28 cellular contexts compared by ENCODE assay signal in the genomic region with DNA sequence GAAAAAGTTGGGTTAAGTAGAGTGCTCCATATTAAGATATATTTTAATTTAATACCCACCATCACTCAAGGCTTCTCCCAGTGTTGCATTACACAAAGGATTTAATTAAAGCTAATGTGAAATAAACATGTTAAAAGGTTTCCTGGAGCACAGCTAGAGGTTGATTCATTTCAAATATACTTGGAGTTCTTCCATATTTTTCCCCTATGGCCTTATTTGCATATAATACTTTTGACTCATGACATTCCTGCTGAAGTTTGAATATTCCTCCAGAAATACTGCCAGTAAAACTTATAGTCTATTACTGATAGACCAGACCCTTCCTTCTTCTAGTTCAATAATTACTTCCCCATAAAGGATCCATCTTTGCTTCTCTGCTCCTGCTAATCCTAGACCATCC.
DNase-seq lines count a peak whose midpoint lies in the region; ATAC-seq, FAIRE-seq and TF ChIP-seq lines count a peak whose summit lies in the region.
"Had no signal": no experiment of that assay in that cellular context is flagged by ENCODE, and none has a peak within 500 bp of the region (broad histone marks: within the 10 kb centered on the region; RNA-seq: fewer than 3 reads in every experiment).

No MANE protein-coding gene starts in this region.

- H4K20me1 ChIP-seq in GM23248 (ENCODE audit: insufficient read depth) (no peaks in the 10 kb centered on the region), astrocyte (ENCODE audit: insufficient read depth, low read length) (no peaks in the 10 kb centered on the region)

- H3K27ac ChIP-seq in GM23248 (no peak overlapping the region), astrocyte (ENCODE audit: low read depth, low read length) (peak overlapping the region; percentile 4)
- H3K27ac ChIP-seq: KMS-11, lower lobe of right lung, spleen had no signal

- CTCF ChIA-PET in activated CD4-positive, alpha-beta memory T cell treated with anti-CD3 and anti-CD28 coated beads for 36 hours (lab: Charles Lee): interaction anchor here (0.6 kb wide), 1 partner anchor 1052 kb away, joined by 4 read pairs; no protein-coding TSS in a partner anchor

- no peak overlapping the region for H3K27ac Mint-ChIP-seq in astrocyte (ENCODE audit: unreplicated experiment)
- no peak overlapping the region for H3K27ac Mint-ChIP-seq in activated CD4-positive, alpha-beta memory T cell treated with anti-CD3 and anti-CD28 coated beads for 36 hours
- H3K27ac Mint-ChIP-seq: activated naive CD4-positive, alpha-beta T cell treated with anti-CD3 and anti-CD28 coated beads, Interleukin-2, amount 10 ng/mL, durations not matched to agents 7 days and 5 days; activated T-cell treated with anti-CD3 and anti-CD28 coated beads, Interleukin-2, amount 50 U/mL, for 72 hours; CD4-positive, alpha-beta memory T cell; effector memory CD8-positive, alpha-beta T cell; immature natural killer cell had no signal

- POLR2A ChIA-PET in activated CD4-positive, alpha-beta memory T cell treated with anti-CD3 and anti-CD28 coated beads for 36 hours (lab: Charles Lee): no interaction called here

- H3K27me3 ChIP-seq in GM23248 (replicated peaks; ENCODE audit: insufficient read depth): no peaks in the 10 kb centered on the region
- H3K27me3 ChIP-seq in astrocyte (ENCODE audit: insufficient read depth, low read length): no peaks in the 10 kb centered on the region
- H3K27me3 ChIP-seq: spleen had no signal

- in situ Hi-C loops in GM23248 (cut with MboI): loop anchor here (25.0 kb wide), 1 partner anchor 932 kb away; no protein-coding TSS in a partner anchor

- peaks cover 6% of the 10 kb centered on the region; the same call in 1 of the 2 replicates for H3F3A ChIP-seq in GM23248 (ENCODE audit: insufficient read depth)

- H2AFZ ChIP-seq in GM23248: no peak overlapping the region
- no peak overlapping the region for H2AFZ ChIP-seq in astrocyte (ENCODE audit: low read depth, low read length)

- H3K4me1 ChIP-seq in GM23248 (ENCODE audit: insufficient read depth): peaks cover 22% of the 10 kb centered on the region
- peaks cover 18% of the 10 kb centered on the region for H3K4me1 ChIP-seq in astrocyte (ENCODE audit: insufficient read depth, low read length)

- ATAC-seq in HG02623 (IDR thresholded peaks at IDR 0.05; ENCODE audit: unreplicated experiment): no peak
- ATAC-seq: activated T-cell treated with anti-CD3 and anti-CD28 coated beads, Interleukin-2, amount 50 U/mL, for 72 hours; effector memory CD8-positive, alpha-beta T cell; lower lobe of right lung had no signal

- no peak for TF ChIP-seq CTCF in astrocyte (IDR thresholded peaks at IDR 0.05; ENCODE audit: insufficient read depth, low read depth, low read length)

- H3K27me3 Mint-ChIP-seq in astrocyte (ENCODE audit: low read depth, unreplicated experiment): no peaks in the 10 kb centered on the region
- peaks cover 5% of the 10 kb centered on the region for H3K27me3 Mint-ChIP-seq in activated CD4-positive, alpha-beta memory T cell treated with anti-CD3 and anti-CD28 coated beads for 36 hours
- H3K27me3 Mint-ChIP-seq: activated naive CD4-positive, alpha-beta T cell treated with anti-CD3 and anti-CD28 coated beads, Interleukin-2, amount 10 ng/mL, durations not matched to agents 7 days and 5 days; effector memory CD8-positive, alpha-beta T cell had no signal

- H3K9me3 ChIP-seq in GM23248 (ENCODE audit: low read depth) (no peaks in the 10 kb centered on the region), astrocyte (ENCODE audit: insufficient read depth, low read depth, low read length) (no peaks in the 10 kb centered on the region)
- H3K9me3 ChIP-seq: lower lobe of right lung, spleen had no signal

- DNase-seq in GM23248 (peak; percentile 64), astrocyte (ENCODE audit: low read depth) (peak; percentile 64), fibroblast of peridontal ligament (ENCODE audit: extremely low read depth) (peak; percentile 65), non-pigmented ciliary epithelial cell (ENCODE audit: low read depth) (peak; percentile 31), anterior cingulate cortex (lab: John Stamatoyannopoulos, UW) (no peak), NCI-H524 (lab: John Stamatoyannopoulos, UW) (no peak)
- no peak for DNase-seq in activated CD4-positive, alpha-beta memory T cell treated with anti-CD3 and anti-CD28 coated beads for 36 hours
- DNase-seq: activated naive CD4-positive, alpha-beta T cell treated with anti-CD3 and anti-CD28 coated beads, Interleukin-2, amount 10 ng/mL, durations not matched to agents 7 days and 5 days; activated T-cell treated with anti-CD3 and anti-CD28 coated beads, Interleukin-2, amount 50 U/mL, for 72 hours; aorta; CD4-positive, alpha-beta memory T cell; cerebellar nuclear complex; DMS 273 treated with DMSO at 0.1 percent for 48 hours; effector memory CD8-positive, alpha-beta T cell; immature natural killer cell; lower lobe of right lung; NCI-H1048; NCI-H2029; NCI-H2227 treated with DMSO at 0.1 percent for 48 hours; OCI-M1; Right ventricle myocardium superior; spleen; stimulated activated CD4-positive, alpha-beta T cell treated with anti-CD3 and anti-CD28 coated beads, Interleukin-4, amount 100 ng/mL, for 1 hour; stimulated activated naive CD4-positive, alpha-beta T cell had no signal

- no peaks in the 10 kb centered on the region for H3K9me2 ChIP-seq in GM23248 (ENCODE audit: insufficient read depth)

- H3K9me3 Mint-ChIP-seq in astrocyte (ENCODE audit: unreplicated experiment): no peaks in the 10 kb centered on the region
- H3K9me3 Mint-ChIP-seq in activated CD4-positive, alpha-beta memory T cell treated with anti-CD3 and anti-CD28 coated beads for 36 hours: no peaks in the 10 kb centered on the region
- H3K9me3 Mint-ChIP-seq: activated naive CD4-positive, alpha-beta T cell treated with anti-CD3 and anti-CD28 coated beads, Interleukin-2, amount 10 ng/mL, durations not matched to agents 7 days and 5 days; activated T-cell treated with anti-CD3 and anti-CD28 coated beads, Interleukin-2, amount 50 U/mL, for 72 hours; CD4-positive, alpha-beta memory T cell had no signal

- H3K36me3 ChIP-seq in GM23248 (ENCODE audit: low read depth) (no peaks in the 10 kb centered on the region), astrocyte (ENCODE audit: insufficient read depth, low read length) (no peaks in the 10 kb centered on the region)
- H3K36me3 ChIP-seq: lower lobe of right lung, spleen had no signal

- intact Hi-C loops in activated CD4-positive, alpha-beta memory T cell treated with anti-CD3 and anti-CD28 coated beads for 36 hours (cut with micrococcal nuclease): no loop called here

- H3K4me2 ChIP-seq in GM23248 (ENCODE audit: unreplicated experiment) (peak overlapping the region; percentile 35), astrocyte (ENCODE audit: low read length) (peak overlapping the region; percentile 50)
- H3K4me2 ChIP-seq: KMS-11 had no signal

- H3K4me1 Mint-ChIP-seq in astrocyte (ENCODE audit: low read depth, unreplicated experiment): peaks cover 20% of the 10 kb centered on the region
- H3K4me1 Mint-ChIP-seq in activated CD4-positive, alpha-beta memory T cell treated with anti-CD3 and anti-CD28 coated beads for 36 hours (ENCODE audit: low read depth): no peaks in the 10 kb centered on the region
- H3K4me1 Mint-ChIP-seq: activated naive CD4-positive, alpha-beta T cell treated with anti-CD3 and anti-CD28 coated beads, Interleukin-2, amount 10 ng/mL, durations not matched to agents 7 days and 5 days; CD4-positive, alpha-beta memory T cell; immature natural killer cell had no signal

- H3K79me2 ChIP-seq in GM23248 (ENCODE audit: insufficient read depth) (no peaks in the 10 kb centered on the region), astrocyte (ENCODE audit: insufficient read depth, low read length) (no peaks in the 10 kb centered on the region)

- peak; percentile 45 for FAIRE-seq in astrocyte (lab: Jason Lieb, UNC)
- FAIRE-seq: GM18507, HTR-8/SVneo had no signal

- no peaks in the 10 kb centered on the region for H3K36me3 Mint-ChIP-seq in astrocyte (ENCODE audit: low read depth, unreplicated experiment)
- H3K36me3 Mint-ChIP-seq in activated CD4-positive, alpha-beta memory T cell treated with anti-CD3 and anti-CD28 coated beads for 36 hours: no peaks in the 10 kb centered on the region
- H3K36me3 Mint-ChIP-seq: activated naive CD4-positive, alpha-beta T cell treated with anti-CD3 and anti-CD28 coated beads, Interleukin-2, amount 10 ng/mL, durations not matched to agents 7 days and 5 days; CD4-positive, alpha-beta memory T cell; immature natural killer cell had no signal

- H3K9ac ChIP-seq in GM23248 (no peak overlapping the region), astrocyte (ENCODE audit: low read length) (no peak overlapping the region)
- H3K9ac ChIP-seq: KMS-11 had no signal

- H3K4me3 ChIP-seq in GM23248: no peak overlapping the region
- no peak overlapping the region for H3K4me3 ChIP-seq in astrocyte (ENCODE audit: insufficient read depth, low read depth, low read length)
- H3K4me3 ChIP-seq: lower lobe of right lung, spleen had no signal

- H3K4me3 Mint-ChIP-seq in astrocyte (ENCODE audit: unreplicated experiment): no peak overlapping the region
- no peak overlapping the region for H3K4me3 Mint-ChIP-seq in activated CD4-positive, alpha-beta memory T cell treated with anti-CD3 and anti-CD28 coated beads for 36 hours
- H3K4me3 Mint-ChIP-seq: activated naive CD4-positive, alpha-beta T cell treated with anti-CD3 and anti-CD28 coated beads, Interleukin-2, amount 10 ng/mL, durations not matched to agents 7 days and 5 days; activated T-cell treated with anti-CD3 and anti-CD28 coated beads, Interleukin-2, amount 50 U/mL, for 72 hours; CD4-positive, alpha-beta memory T cell; effector memory CD8-positive, alpha-beta T cell; immature natural killer cell had no signal

Comparison
In these comparisons a context has a peak if more than half of its experiments do, and no peak if none do; other contexts are left out.
1. DNase-seq: peak in GM23248 (single experiment), astrocyte (single experiment), fibroblast of peridontal ligament (single experiment) and non-pigmented ciliary epithelial cell (single experiment); none in anterior cingulate cortex (0 of 58), NCI-H524 (0 of 2) and activated CD4-positive, alpha-beta memory T cell treated with anti-CD3 and anti-CD28 coated beads for 36 hours (single experiment).